ENCODE assay signal across 18 cellular contexts in the genomic region with DNA sequence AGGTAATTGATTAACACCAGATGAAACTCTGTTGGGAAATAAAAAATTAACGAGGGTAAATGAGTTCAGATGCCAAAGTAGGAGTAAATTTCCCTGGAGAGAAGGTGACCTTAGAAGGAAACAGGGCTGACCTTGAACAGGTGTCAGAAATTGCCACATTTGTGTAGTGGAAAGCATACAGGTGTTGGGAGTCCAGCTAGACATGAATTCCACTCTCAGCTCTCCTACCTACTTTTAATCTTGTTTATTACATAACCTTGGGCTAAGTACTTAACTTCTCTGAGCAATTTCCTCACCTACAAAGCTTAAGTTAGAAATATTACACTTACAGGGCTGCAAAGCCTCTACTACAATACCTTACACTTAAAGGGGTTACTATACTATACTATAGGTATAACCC.
"Had no signal": no experiment of that assay in that cellular context is flagged by ENCODE, and none has a peak within 500 bp of the region (broad histone marks: within the 10 kb centered on the region; RNA-seq: fewer than 3 reads in every experiment).

No MANE protein-coding gene starts in this region.

- H3K9me3 ChIP-seq: colonic mucosa, ovary, prostate gland, stomach, thoracic aorta, transverse colon had no signal

- H3K27me3 Mint-ChIP-seq: memory B cell; naive thymus-derived CD8-positive, alpha-beta T cell had no signal

- H3K4me3 Mint-ChIP-seq: endodermal cell; memory B cell; naive thymus-derived CD8-positive, alpha-beta T cell had no signal

- H3K4me1 ChIP-seq: colonic mucosa, prostate gland, stomach, transverse colon had no signal

- H3K27me3 ChIP-seq: colonic mucosa, heart left ventricle, ovary, stomach, transverse colon had no signal

- H3K27ac ChIP-seq: colonic mucosa, heart left ventricle, ovary, prostate gland, stomach, thoracic aorta, transverse colon had no signal

- H3K27ac Mint-ChIP-seq: endodermal cell; memory B cell; naive thymus-derived CD8-positive, alpha-beta T cell had no signal

- H3K36me3 ChIP-seq: colonic mucosa, ovary, prostate gland, transverse colon had no signal

- ATAC-seq: left colon; naive thymus-derived CD8-positive, alpha-beta T cell; sciatic nerve had no signal

- DNase-seq: caudate nucleus; colonic mucosa; effector CD4-positive, alpha-beta T cell; foreskin melanocyte; hippocampal formation; left colon; naive thymus-derived CD8-positive, alpha-beta T cell; ovary; stimulated activated naive CD4-positive, alpha-beta T cell; stomach; substantia nigra; transverse colon had no signal

- H3K4me3 ChIP-seq: colonic mucosa, heart left ventricle, ovary, prostate gland, stomach, thoracic aorta, transverse colon had no signal
